ENCODE assay signal across 23 cellular contexts in the genomic region with DNA sequence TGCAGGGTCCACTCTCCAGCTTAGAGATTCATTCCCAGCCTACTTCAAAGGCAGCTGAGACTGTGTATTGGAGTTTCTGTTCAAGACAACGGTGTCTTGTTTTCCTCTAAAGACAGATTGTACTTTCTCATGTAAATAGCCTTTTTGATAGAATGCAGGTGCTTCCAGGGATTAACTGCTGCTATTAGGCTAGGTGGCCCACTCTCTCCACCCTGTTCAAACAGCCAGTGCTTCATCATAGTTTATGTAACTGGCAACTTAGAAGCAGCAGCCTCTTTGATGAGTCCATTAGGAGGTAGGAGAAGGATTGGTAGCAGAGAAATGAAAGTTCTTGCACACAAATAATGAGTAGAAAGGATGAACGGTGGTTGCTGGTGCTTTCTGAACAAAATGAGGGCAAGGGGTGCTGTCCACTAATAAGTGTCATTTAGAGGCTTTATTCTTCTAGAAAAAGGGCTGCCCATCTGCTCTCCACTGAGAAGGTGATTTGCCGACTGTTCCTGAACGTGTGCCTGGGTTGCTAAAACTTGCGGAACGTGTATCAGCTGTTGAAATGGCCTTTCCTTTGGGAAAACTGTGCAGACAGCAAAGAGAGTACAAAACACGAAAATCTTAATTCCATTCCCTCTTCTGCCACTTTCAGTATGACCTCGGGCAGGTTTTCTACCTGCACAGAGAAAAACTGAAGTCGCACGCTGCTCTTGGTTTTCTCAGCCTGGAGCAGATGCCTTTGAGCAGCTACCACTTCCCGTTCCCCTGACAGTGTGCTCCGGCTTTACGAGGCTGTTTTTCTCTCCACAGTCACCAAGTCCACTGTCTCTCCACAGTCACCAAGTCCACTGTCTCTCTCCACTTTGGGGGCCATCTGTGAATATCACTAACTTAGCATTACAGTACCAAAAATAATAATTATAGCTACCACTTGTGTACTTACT.
"Had no signal": no experiment of that assay in that cellular context is flagged by ENCODE, and none has a peak within 500 bp of the region (broad histone marks: within the 10 kb centered on the region; RNA-seq: fewer than 3 reads in every experiment).

No MANE protein-coding gene starts in this region.

- H3K4me3 ChIP-seq: body of pancreas, coronary artery, heart left ventricle, prostate gland, right lobe of liver, testis, upper lobe of right lung had no signal

- H3K36me3 Mint-ChIP-seq: activated CD4-positive, alpha-beta memory T cell treated with anti-CD3 and anti-CD28 coated beads for 36 hours; activated naive CD8-positive, alpha-beta T cell treated with anti-CD3 and anti-CD28 coated beads for 36 hours; immature natural killer cell had no signal

- DNase-seq: activated B cell treated with CpG ODN at 0.5 μM for 24 hours; activated CD4-positive, alpha-beta memory T cell treated with anti-CD3 and anti-CD28 coated beads for 36 hours; activated CD4-positive, alpha-beta T cell treated with anti-CD3 and anti-CD28 coated beads for 4 hours; activated naive CD4-positive, alpha-beta T cell; activated naive CD8-positive, alpha-beta T cell treated with anti-CD3 and anti-CD28 coated beads for 36 hours; activated T-cell treated with anti-CD3 and anti-CD28 coated beads for 4 hours; amygdala; body of pancreas; central memory CD4-positive, alpha-beta T cell; erythroblast; heart left ventricle; immature natural killer cell; left ventricle myocardium superior; right lobe of liver; small intestine; stimulated activated CD4-positive, alpha-beta T cell treated with anti-CD3 and anti-CD28 coated beads, Interleukin-4, amount 100 ng/mL, for 1 hour; stomach; SW 1271; testis; upper lobe of right lung had no signal

- H3K27ac Mint-ChIP-seq: activated B cell treated with CpG ODN at 0.5 μM for 24 hours; activated CD4-positive, alpha-beta memory T cell treated with anti-CD3 and anti-CD28 coated beads for 36 hours; activated naive CD8-positive, alpha-beta T cell treated with anti-CD3 and anti-CD28 coated beads for 36 hours; activated T-helper 17 cell treated with anti-CD3 and anti-CD28 coated beads, Interleukin-2, amount 50 U/mL, for 72 hours; immature natural killer cell had no signal

- H3K9me3 Mint-ChIP-seq: activated B cell treated with CpG ODN at 0.5 μM for 24 hours; activated CD4-positive, alpha-beta memory T cell treated with anti-CD3 and anti-CD28 coated beads for 36 hours; activated naive CD8-positive, alpha-beta T cell treated with anti-CD3 and anti-CD28 coated beads for 36 hours; activated T-helper 17 cell treated with anti-CD3 and anti-CD28 coated beads, Interleukin-2, amount 50 U/mL, for 72 hours; immature natural killer cell had no signal

- H3K27me3 ChIP-seq: body of pancreas, right lobe of liver, stomach, testis, upper lobe of right lung had no signal

- ATAC-seq: activated T-helper 17 cell treated with anti-CD3 and anti-CD28 coated beads, Interleukin-2, amount 50 U/mL, for 72 hours; body of pancreas; heart left ventricle; left ventricle myocardium superior; right lobe of liver; upper lobe of right lung had no signal

- H3K27ac ChIP-seq: body of pancreas, coronary artery, heart left ventricle, prostate gland, right lobe of liver, stomach, testis, upper lobe of right lung had no signal

- H3K4me1 ChIP-seq: body of pancreas, heart left ventricle, prostate gland, right lobe of liver, testis, upper lobe of right lung had no signal

- H3K36me3 ChIP-seq: heart left ventricle, prostate gland, right lobe of liver, stomach, upper lobe of right lung had no signal

- H3K4me1 Mint-ChIP-seq: activated B cell treated with CpG ODN at 0.5 μM for 24 hours; activated T-helper 17 cell treated with anti-CD3 and anti-CD28 coated beads, Interleukin-2, amount 50 U/mL, for 72 hours had no signal

- H3K9me3 ChIP-seq: body of pancreas, heart left ventricle, prostate gland, right lobe of liver, stomach, testis, upper lobe of right lung had no signal

- H3K4me3 Mint-ChIP-seq: activated B cell treated with CpG ODN at 0.5 μM for 24 hours; activated CD4-positive, alpha-beta memory T cell treated with anti-CD3 and anti-CD28 coated beads for 36 hours; activated naive CD8-positive, alpha-beta T cell treated with anti-CD3 and anti-CD28 coated beads for 36 hours; activated T-helper 17 cell treated with anti-CD3 and anti-CD28 coated beads, Interleukin-2, amount 50 U/mL, for 72 hours; immature natural killer cell had no signal
